ENCODE assay signal across 21 cellular contexts in the genomic region with DNA sequence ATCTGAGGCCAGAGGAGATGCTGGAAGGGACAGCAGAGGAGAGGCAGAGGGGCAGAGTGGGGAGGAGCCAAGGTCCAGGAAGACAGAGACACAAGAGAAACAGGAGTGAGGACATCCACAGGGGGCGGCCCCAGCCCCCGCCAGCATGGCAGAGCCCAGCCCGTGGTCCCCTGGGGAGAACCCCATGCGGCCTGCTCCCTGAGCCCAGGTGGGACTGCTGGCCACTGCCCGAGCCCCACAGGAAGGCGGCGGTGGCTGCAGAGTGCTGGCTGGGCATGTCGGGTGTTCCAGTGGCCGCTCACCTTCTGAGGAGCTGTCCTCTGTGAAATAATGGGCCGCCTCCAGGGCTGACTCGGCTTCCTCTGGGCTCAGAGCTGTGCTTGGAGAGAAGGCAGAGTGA. TPM values are rescaled to one million over a fixed set of nuclear protein-coding genes. Genes with fewer than 3 reads are reported as not detected.
DNase-seq lines count a peak whose midpoint lies in the region; ATAC-seq and TF ChIP-seq lines count a peak whose summit lies in the region.
"Had no signal": no experiment of that assay in that cellular context is flagged by ENCODE, and none has a peak within 500 bp of the region (broad histone marks: within the 10 kb centered on the region; RNA-seq: fewer than 3 reads in every experiment).

No MANE protein-coding gene starts in this region.

- H3K4me1 ChIP-seq in OCI-LY1 (ENCODE audit: insufficient read depth, low read length, severe bottlenecking) (peaks cover 9% of the 10 kb centered on the region), ectodermal cell (ENCODE audit: control insufficient read depth, insufficient read depth, low read length) (peaks cover 25% of the 10 kb centered on the region), sigmoid colon (no peaks in the 10 kb centered on the region)
- H3K4me1 ChIP-seq: breast epithelium, SJSA1 had no signal

- H3K4me3 ChIP-seq in OCI-LY1 (ENCODE audit: low read depth, low read length, poor library complexity, severe bottlenecking) (no peak overlapping the region), ectodermal cell (ENCODE audit: insufficient read depth, low read depth, low read length) (no peak overlapping the region), sigmoid colon (no peak overlapping the region)
- H3K4me3 ChIP-seq: breast epithelium, heart right ventricle, MG63, SJSA1 had no signal

- no peak overlapping the region for H3K4me3 Mint-ChIP-seq in activated naive CD4-positive, alpha-beta T cell treated with anti-CD3 and anti-CD28 coated beads for 36 hours
- H3K4me3 Mint-ChIP-seq: activated B cell treated with CpG ODN at 0.5 μM for 24 hours; activated T-helper 17 cell treated with anti-CD3 and anti-CD28 coated beads, Interleukin-2, amount 50 U/mL, for 72 hours; T-helper 2 cell treated with Interferon-gamma antibody and Interleukin-4, amounts not matched to agents 5 μg/mL and 100 μg/mL, for 36 hours had no signal

- no peak for TF ChIP-seq EP300 in sigmoid colon (IDR thresholded peaks at IDR 0.05)

- 91 to 92% methylated on average over 11 of the region's 11 CpGs for WGBS in ectodermal cell, 2 experiments
- 94 to 95% methylated on average over 11 of the region's 11 CpGs for WGBS in sigmoid colon, 2 donors

- ATAC-seq in activated naive CD4-positive, alpha-beta T cell treated with anti-CD3 and anti-CD28 coated beads, Interleukin-2, amount 50 U/mL, for 72 hours = peak in 1 of 2 donors; percentile 14
- ATAC-seq: heart right ventricle had no signal

- peaks cover 5 to 26% of the 10 kb centered on the region in 2 donors for H3K36me3 Mint-ChIP-seq in activated naive CD4-positive, alpha-beta T cell treated with anti-CD3 and anti-CD28 coated beads, Interleukin-2, amount 50 U/mL, for 72 hours
- H3K36me3 Mint-ChIP-seq in activated naive CD4-positive, alpha-beta T cell treated with anti-CD3 and anti-CD28 coated beads for 36 hours (ENCODE audit: low read depth) = peaks cover 21% of the 10 kb centered on the region

- CTCF ChIA-PET in activated naive CD4-positive, alpha-beta T cell treated with anti-CD3 and anti-CD28 coated beads for 36 hours (lab: Charles Lee) = no interaction called here

- no peaks in the 10 kb centered on the region for H4K20me1 ChIP-seq in OCI-LY1 (ENCODE audit: insufficient read depth, low read length)

- H3K27ac Mint-ChIP-seq in activated naive CD4-positive, alpha-beta T cell treated with anti-CD3 and anti-CD28 coated beads, Interleukin-2, amount 50 U/mL, for 72 hours = peak overlapping the region; percentile 6 to 84
- H3K27ac Mint-ChIP-seq in activated naive CD4-positive, alpha-beta T cell treated with anti-CD3 and anti-CD28 coated beads for 36 hours = no peak overlapping the region
- H3K27ac Mint-ChIP-seq: activated B cell treated with CpG ODN at 0.5 μM for 24 hours had no signal

- H3K27me3 ChIP-seq in OCI-LY1 (ENCODE audit: insufficient read depth, low read length) (no peaks in the 10 kb centered on the region), ectodermal cell (ENCODE audit: control insufficient read depth, insufficient read depth, low read length, poor library complexity, severe bottlenecking) (no peaks in the 10 kb centered on the region), sigmoid colon (no peaks in the 10 kb centered on the region)
- H3K27me3 ChIP-seq: breast epithelium, heart right ventricle, MG63, SJSA1 had no signal

- no peak overlapping the region for H3K4me2 ChIP-seq in OCI-LY1 (ENCODE audit: low read length)

- no peaks in the 10 kb centered on the region for H3K9me3 ChIP-seq in OCI-LY1 (ENCODE audit: low read length)
- H3K9me3 ChIP-seq in ectodermal cell (ENCODE audit: control insufficient read depth, low read length) = no peaks in the 10 kb centered on the region
- H3K9me3 ChIP-seq in sigmoid colon = no peaks in the 10 kb centered on the region
- H3K9me3 ChIP-seq: MG63 had no signal

- H3K79me2 ChIP-seq in OCI-LY1 (ENCODE audit: insufficient read depth, low read length) = no peaks in the 10 kb centered on the region

- no peaks in the 10 kb centered on the region for H3K9me2 ChIP-seq in OCI-LY1 (ENCODE audit: low read depth, low read length)

- H3K4me1 Mint-ChIP-seq in activated naive CD4-positive, alpha-beta T cell treated with anti-CD3 and anti-CD28 coated beads for 36 hours (ENCODE audit: low read depth) = no peaks in the 10 kb centered on the region
- H3K4me1 Mint-ChIP-seq: activated B cell treated with CpG ODN at 0.5 μM for 24 hours; activated T-helper 17 cell treated with anti-CD3 and anti-CD28 coated beads, Interleukin-2, amount 50 U/mL, for 72 hours had no signal

- TF ChIP-seq POLR2A in sigmoid colon (IDR thresholded peaks at IDR 0.05) = no peak

- no peaks in the 10 kb centered on the region for H3K9me3 Mint-ChIP-seq in activated naive CD4-positive, alpha-beta T cell treated with anti-CD3 and anti-CD28 coated beads, Interleukin-2, amount 50 U/mL, for 72 hours
- H3K9me3 Mint-ChIP-seq in activated naive CD4-positive, alpha-beta T cell treated with anti-CD3 and anti-CD28 coated beads for 36 hours = no peaks in the 10 kb centered on the region
- H3K9me3 Mint-ChIP-seq: activated B cell treated with CpG ODN at 0.5 μM for 24 hours; activated T-helper 17 cell treated with anti-CD3 and anti-CD28 coated beads, Interleukin-2, amount 50 U/mL, for 72 hours; IgD-negative memory B cell; T-helper 2 cell treated with Interferon-gamma antibody and Interleukin-4, amounts not matched to agents 5 μg/mL and 100 μg/mL, for 36 hours had no signal

- H3K27me3 Mint-ChIP-seq in activated naive CD4-positive, alpha-beta T cell treated with anti-CD3 and anti-CD28 coated beads for 36 hours (ENCODE audit: low read depth) = no peaks in the 10 kb centered on the region
- H3K27me3 Mint-ChIP-seq: activated B cell treated with CpG ODN at 0.5 μM for 24 hours; activated T-helper 17 cell treated with anti-CD3 and anti-CD28 coated beads, Interleukin-2, amount 50 U/mL, for 72 hours; IgD-negative memory B cell had no signal

- H3K36me3 ChIP-seq in OCI-LY1 (ENCODE audit: insufficient read depth, low read length) (peaks cover 65% of the 10 kb centered on the region), ectodermal cell (ENCODE audit: control insufficient read depth, insufficient read depth, low read length) (peaks cover 7% of the 10 kb centered on the region), sigmoid colon (peaks cover 5 to 93% (median 50%) of the 10 kb centered on the region in 4 donors)

- H3F3A ChIP-seq in OCI-LY1 (ENCODE audit: insufficient read depth, low read length) = no peaks in the 10 kb centered on the region; the same call in 1 of the 2 replicates

- intact Hi-C loops in activated naive CD4-positive, alpha-beta T cell treated with anti-CD3 and anti-CD28 coated beads for 36 hours (cut with micrococcal nuclease) = loop anchor here (2.0 kb wide), 1 partner anchor 223 kb away; no protein-coding TSS in a partner anchor
- intact Hi-C loops in sigmoid colon (cut with DNase I) = no loop called here

- H3K27ac ChIP-seq in OCI-LY1 (ENCODE audit: low read depth, low read length, poor library complexity, severe bottlenecking) (peak overlapping the region; percentile 63), ectodermal cell (ENCODE audit: insufficient read depth, low read depth, low read length, poor library complexity, severe bottlenecking) (peak overlapping the region; percentile 16), sigmoid colon (no peak overlapping the region)
- H3K27ac ChIP-seq: SJSA1 had no signal

- no peak overlapping the region for H2AFZ ChIP-seq in OCI-LY1 (ENCODE audit: low read length)

- no peak for DNase-seq in activated naive CD4-positive, alpha-beta T cell treated with anti-CD3 and anti-CD28 coated beads, Interleukin-2, amount 50 U/mL, for 72 hours (ENCODE audit: low spot score in 2 of 2)
- no peak for DNase-seq in activated naive CD4-positive, alpha-beta T cell treated with anti-CD3 and anti-CD28 coated beads for 36 hours
- DNase-seq in sigmoid colon = peak; percentile 62
- DNase-seq in NCI-H510A treated with DMSO at 0.1 percent for 48 hours (lab: John Stamatoyannopoulos, UW) = no peak
- DNase-seq in RPMI8226 = no peak
- DNase-seq in stimulated activated CD4-positive, alpha-beta T cell treated with anti-CD3 and anti-CD28 coated beads, Interleukin-2, amount 100 ng/mL, for 24 hours = no peak
- DNase-seq: activated B cell treated with CpG ODN at 0.5 μM for 24 hours, cortex of kidney, GF-D8, heart right ventricle, MG63, NCI-H1694 treated with DMSO at 0.1 percent for 48 hours, NCI-H82, PC-3 had no signal

- no peak overlapping the region for H3K9ac ChIP-seq in OCI-LY1 (ENCODE audit: low read length)

- TF ChIP-seq CTCF in OCI-LY1 (IDR thresholded peaks at IDR 0.05; ENCODE audit: low read length) = no peak
- TF ChIP-seq CTCF in sigmoid colon (IDR thresholded peaks at IDR 0.05) = no peak

RNA-seq across cellular contexts. Expression of a gene that starts 8.9 kb away (rescaled TPM):
- total RNA-seq in activated naive CD4-positive, alpha-beta T cell treated with anti-CD3 and anti-CD28 coated beads, Interleukin-2, amount 50 U/mL, for 72 hours = 10 to 100 TPM; 15.0 to 25.1 TPM
- 10 to 100 TPM; 16.2 to 16.3 TPM for total RNA-seq in activated naive CD4-positive, alpha-beta T cell treated with anti-CD3 and anti-CD28 coated beads for 36 hours
- polyA plus RNA-seq in ectodermal cell (2013, experiment 1 of 4) = 54.9 TPM
- 58.7 TPM for polyA plus RNA-seq in ectodermal cell (2013, experiment 2 of 4)
- 46.3 TPM for polyA plus RNA-seq in ectodermal cell (2013, experiment 3 of 4)
- 53.3 TPM for polyA plus RNA-seq in ectodermal cell (2013, experiment 4 of 4)
- total RNA-seq in sigmoid colon = 10 to 100 TPM; 30.7 to 59.8 (median 34.5) TPM
- 10 to 100 TPM in 2 of 3 donors, 1 to 10 TPM in 1; 8.3 to 20.3 (median 11.4) TPM for polyA plus RNA-seq in sigmoid colon

RNA-seq across cellular contexts. Expression of a gene that starts 40.2 kb away (rescaled TPM):
- total RNA-seq in activated naive CD4-positive, alpha-beta T cell treated with anti-CD3 and anti-CD28 coated beads, Interleukin-2, amount 50 U/mL, for 72 hours = 100 to 1,000 TPM in 1 of 2 donors, 10 to 100 TPM in 1; 21.2 to 153 TPM
- total RNA-seq in activated naive CD4-positive, alpha-beta T cell treated with anti-CD3 and anti-CD28 coated beads for 36 hours = 10 to 100 TPM; 40.2 to 40.4 TPM
- polyA plus RNA-seq in ectodermal cell (2013, experiment 1 of 4) = 86.4 TPM
- 84.0 TPM for polyA plus RNA-seq in ectodermal cell (2013, experiment 2 of 4)
- polyA plus RNA-seq in ectodermal cell (2013, experiment 3 of 4) = 69.3 TPM
- polyA plus RNA-seq in ectodermal cell (2013, experiment 4 of 4) = 73.5 TPM
- 1,000 to 10,000 TPM in 2 of 4 donors, 100 to 1,000 TPM in 2; 291 to 1,545 (median 1,005) TPM for total RNA-seq in sigmoid colon
- 10 to 100 TPM; 35.4 to 83.4 (median 36.8) TPM for polyA plus RNA-seq in sigmoid colon

RNA-seq across cellular contexts. Expression of a gene that starts 46.8 kb away (rescaled TPM):
- total RNA-seq in activated naive CD4-positive, alpha-beta T cell treated with anti-CD3 and anti-CD28 coated beads, Interleukin-2, amount 50 U/mL, for 72 hours = 100 to 1,000 TPM; 120 to 163 TPM
- 100 to 1,000 TPM; 109 to 114 TPM for total RNA-seq in activated naive CD4-positive, alpha-beta T cell treated with anti-CD3 and anti-CD28 coated beads for 36 hours
- 65.0 TPM for polyA plus RNA-seq in ectodermal cell (2013, experiment 1 of 4)
- 70.2 TPM for polyA plus RNA-seq in ectodermal cell (2013, experiment 2 of 4)
- polyA plus RNA-seq in ectodermal cell (2013, experiment 3 of 4) = 49.5 TPM
- 55.6 TPM for polyA plus RNA-seq in ectodermal cell (2013, experiment 4 of 4)
- 100 to 1,000 TPM; 287 to 443 (median 386) TPM for total RNA-seq in sigmoid colon
- 100 to 1,000 TPM; 168 to 301 (median 203) TPM for polyA plus RNA-seq in sigmoid colon

Comparison
In these comparisons a context has a peak if more than half of its experiments do, and no peak if none do; other contexts are left out.
1. H3K27ac ChIP-seq: peak in OCI-LY1 (single experiment) and ectodermal cell (single experiment); none in sigmoid colon (0 of 4).